ENCODE assay signal across 17 cellular contexts in genomic region chr15:68479870-68480269, GRCh38. TPM values are rescaled to one million over a fixed set of nuclear protein-coding genes. Genes with fewer than 3 reads are reported as not detected.
DNase-seq lines count a peak whose midpoint lies in the region; ATAC-seq and TF ChIP-seq lines count a peak whose summit lies in the region.
"Had no signal": no experiment of that assay in that cellular context is flagged by ENCODE, and none has a peak within 500 bp of the region (broad histone marks: within the 10 kb centered on the region; RNA-seq: fewer than 3 reads in every experiment).

No MANE protein-coding gene starts in this region.

- WGBS in heart right ventricle, 2 donors: 77 to 82% methylated on average over 4 of the region's 4 CpGs
- WGBS in esophagus squamous epithelium, 2 donors: 60 to 80% methylated on average over 1 to 4 of the region's 4 CpGs
- WGBS in prostate gland: 56% methylated on average over 4 of the region's 4 CpGs
- 9 to 11% methylated on average over 4 of the region's 4 CpGs for WGBS in aorta, 2 donors

- H3K36me3 ChIP-seq in heart right ventricle: no peaks in the 10 kb centered on the region
- no peaks in the 10 kb centered on the region for H3K36me3 ChIP-seq in esophagus squamous epithelium
- H3K36me3 ChIP-seq in prostate gland: no peaks in the 10 kb centered on the region
- H3K36me3 ChIP-seq in aorta (ENCODE audit: control insufficient read depth in 1 of 2, insufficient read depth in 2 of 2, low read length in 1 of 2): no peaks in the 10 kb centered on the region
- H3K36me3 ChIP-seq: BLaER1 had no signal

- peak overlapping the region in 6 of 10 donors; percentile 32 to 61 (median 51) for H3K27ac ChIP-seq in heart right ventricle
- H3K27ac ChIP-seq in esophagus squamous epithelium: peak overlapping the region in 3 of 4 donors; percentile 24 to 43 (median 31)
- H3K27ac ChIP-seq in prostate gland: peak overlapping the region; percentile 8 to 21
- peak overlapping the region in 1 of 2 donors; percentile 97 for H3K27ac ChIP-seq in aorta (ENCODE audit: low read depth in 1 of 2, low read length in 2 of 2)
- H3K27ac ChIP-seq: BLaER1, VCaP had no signal

- H3K9me3 Mint-ChIP-seq in stimulated activated naive B cell treated with anti-CD40 and anti-IgM and Interleukin-4, amounts not matched to agents 10 μg/mL and 1 μg/mL and 100 μg/mL, for 72 hours: no peaks in the 10 kb centered on the region
- H3K9me3 Mint-ChIP-seq: H9 had no signal

- H3K4me3 Mint-ChIP-seq in stimulated activated naive B cell treated with anti-CD40 and anti-IgM and Interleukin-4, amounts not matched to agents 10 μg/mL and 1 μg/mL and 100 μg/mL, for 72 hours: no peak overlapping the region
- H3K4me3 Mint-ChIP-seq: H9 had no signal

- H3K27me3 Mint-ChIP-seq in stimulated activated naive B cell treated with anti-CD40 and anti-IgM and Interleukin-4, amounts not matched to agents 10 μg/mL and 1 μg/mL and 100 μg/mL, for 72 hours: peaks cover 32 to 37% of the 10 kb centered on the region in 2 donors

- TF ChIP-seq POLR2A in esophagus squamous epithelium (IDR thresholded peaks at IDR 0.05) (no peak), prostate gland (IDR thresholded peaks at IDR 0.05) (no peak)

- intact Hi-C loops in heart right ventricle (cut with DNase I) (no loop called here), cardiac septum (cut with DNase I) (no loop called here), esophagus squamous epithelium (cut with DNase I) (no loop called here), prostate gland (cut with DNase I) (no loop called here), aorta (cut with DNase I) (loop anchor here in 1 of 2 donors (5.0 kb wide), 1 partner anchor 48 kb away; the partner anchor contains the start of gene ITGA11)

- POLR2A ChIA-PET in GM10248 (lab: Yijun Ruan, JAX): interaction anchor here (0.7 kb wide), 1 partner anchor 81 kb away, joined by 3 read pairs; no protein-coding TSS in a partner anchor

- H3K9me3 ChIP-seq in heart right ventricle (no peaks in the 10 kb centered on the region), esophagus squamous epithelium (no peaks in the 10 kb centered on the region), prostate gland (no peaks in the 10 kb centered on the region), aorta (ENCODE audit: control insufficient read depth, low read length) (no peaks in the 10 kb centered on the region)

- H3K4me3 ChIP-seq in heart right ventricle (no peak overlapping the region), esophagus squamous epithelium (no peak overlapping the region), prostate gland (no peak overlapping the region), aorta (ENCODE audit: low read length in 2 of 2) (no peak overlapping the region)
- H3K4me3 ChIP-seq: BLaER1 had no signal

- DNase-seq in heart right ventricle: no peak
- no peak for DNase-seq in cardiac septum (ENCODE audit: low spot score)
- no peak for DNase-seq in esophagus squamous epithelium (lab: John Stamatoyannopoulos, UW)
- DNase-seq in prostate gland (ENCODE audit: low spot score): no peak
- no peak for DNase-seq in aorta
- no peak for DNase-seq in GM10248 (ENCODE audit: extremely low spot score)
- DNase-seq in central memory CD4-positive, alpha-beta T cell: no peak
- DNase-seq in stimulated activated naive B cell treated with anti-CD40 and anti-IgM and Interleukin-4, amounts not matched to agents 10 μg/mL and 1 μg/mL and 100 μg/mL, for 72 hours: no peak
- DNase-seq: 8988T, activated gamma-delta T cell treated with Interleukin-2 at 50 U/mL for 16 hours, H9, NCI-H2171 treated with DMSO at 0.1 percent for 48 hours, NCI-H526 treated with DMSO at 0.1 percent for 48 hours, T-helper 1 cell, trophoblast cell had no signal

- no peaks in the 10 kb centered on the region for H3K4me1 Mint-ChIP-seq in stimulated activated naive B cell treated with anti-CD40 and anti-IgM and Interleukin-4, amounts not matched to agents 10 μg/mL and 1 μg/mL and 100 μg/mL, for 72 hours
- H3K4me1 Mint-ChIP-seq: H9 had no signal

- ATAC-seq in heart right ventricle (peak in 1 of 8 donors; percentile 18), aorta (ENCODE audit: low FRiP score) (peak; percentile 3)
- ATAC-seq in stimulated activated naive B cell treated with anti-CD40 and anti-IgM and Interleukin-4, amounts not matched to agents 10 μg/mL and 1 μg/mL and 100 μg/mL, for 72 hours (replicated peaks): no peak

- H3K4me1 ChIP-seq in heart right ventricle (peaks cover 0 to 15% (median 5%) of the 10 kb centered on the region in 9 donors), esophagus squamous epithelium (peaks cover 0 to 10% (median 0%) of the 10 kb centered on the region in 3 donors), prostate gland (replicated peaks) (no peaks in the 10 kb centered on the region), aorta (ENCODE audit: control insufficient read depth in 1 of 2, insufficient read depth in 2 of 2, low read length in 2 of 2) (peaks cover 5 to 7% of the 10 kb centered on the region in 2 donors)

- H3K36me3 Mint-ChIP-seq in stimulated activated naive B cell treated with anti-CD40 and anti-IgM and Interleukin-4, amounts not matched to agents 10 μg/mL and 1 μg/mL and 100 μg/mL, for 72 hours: no peaks in the 10 kb centered on the region

- H3K27me3 ChIP-seq in heart right ventricle (peaks cover 0 to 13% (median 4%) of the 10 kb centered on the region in 7 donors), esophagus squamous epithelium (peaks cover 0 to 15% (median 0%) of the 10 kb centered on the region in 4 donors), prostate gland (replicated peaks; ENCODE audit: insufficient read depth) (no peaks in the 10 kb centered on the region), aorta (ENCODE audit: control insufficient read depth in 1 of 2, insufficient read depth in 2 of 2, low read length in 1 of 2) (no peaks in the 10 kb centered on the region)
- H3K27me3 ChIP-seq: BLaER1 had no signal

- TF ChIP-seq CTCF in heart right ventricle (IDR thresholded peaks at IDR 0.05) (no peak), esophagus squamous epithelium (IDR thresholded peaks at IDR 0.05) (no peak), prostate gland (IDR thresholded peaks at IDR 0.05) (no peak), GM10248 (IDR thresholded peaks at IDR 0.05; ENCODE audit: control extremely low read depth, extremely low read depth, low read depth, missing control alignments) (no peak)

- no peak overlapping the region for H3K27ac Mint-ChIP-seq in stimulated activated naive B cell treated with anti-CD40 and anti-IgM and Interleukin-4, amounts not matched to agents 10 μg/mL and 1 μg/mL and 100 μg/mL, for 72 hours
- H3K27ac Mint-ChIP-seq: H9 had no signal

- CTCF ChIA-PET in GM10248 (lab: Yijun Ruan, JAX): interaction anchor here (2.5 kb wide), 1 partner anchor 12 kb away, joined by 8 read pairs; no protein-coding TSS in a partner anchor

RNA-seq across cellular contexts. Expression of gene ITGA11, which starts 47.9 kb away (rescaled TPM):
- total RNA-seq in heart right ventricle (10 to 100 TPM in 7 of 10 donors, 1 to 10 TPM in 3; 4.4 to 25.9 (median 13.4) TPM), cardiac septum (9.3 TPM), esophagus squamous epithelium (1 to 10 TPM in 2 of 4 donors, under 1 TPM in 2; 0.19 to 2.9 (median 0.81) TPM), prostate gland (10 to 100 TPM in 1 of 2 donors, 1 to 10 TPM in 1; 2.0 to 11.0 TPM), aorta (100 to 1,000 TPM; 138 to 154 TPM)
- polyA plus RNA-seq in heart right ventricle (1 to 10 TPM; 1.4 to 4.5 TPM), aorta (10 to 100 TPM; 21.4 to 76.7 TPM)

Comparison
In these comparisons a context has a peak if more than half of its experiments do, and no peak if none do; other contexts are left out.
1. RNA of gene ITGA11, which starts 47.9 kb away (total RNA-seq): 138 to 154 TPM in aorta; 4.4 to 25.9 TPM in heart right ventricle, 2.0 to 11.0 TPM in prostate gland, 9.3 TPM in cardiac septum (single experiment) and 0.19 to 2.9 TPM in esophagus squamous epithelium; every median in the first group is over 4 times any median in the second.